Comparison of ENCODE assay signal across 12 cellular contexts in the genomic region with DNA sequence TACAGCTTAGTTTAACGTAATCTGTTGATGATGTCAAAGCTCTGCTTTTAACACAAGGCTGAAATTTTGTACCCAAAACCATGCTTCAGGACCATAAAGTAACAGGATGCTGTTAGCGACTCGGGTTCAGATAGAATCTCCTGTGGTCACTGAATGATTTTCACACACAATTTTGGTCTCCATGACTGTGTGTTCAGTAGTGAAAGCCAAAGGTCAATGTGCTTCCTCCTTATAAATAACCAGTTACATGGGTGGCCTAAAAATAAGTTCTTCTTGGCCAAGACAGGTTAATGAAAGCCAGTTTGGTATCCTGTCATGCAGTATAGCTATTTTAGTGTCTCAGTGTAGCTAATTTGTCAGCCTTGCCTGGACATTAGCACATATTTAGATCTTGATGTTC. TPM values are rescaled to one million over a fixed set of nuclear protein-coding genes. Genes with fewer than 3 reads are reported as not detected.
DNase-seq lines count a peak whose midpoint lies in the region; ATAC-seq, FAIRE-seq and TF ChIP-seq lines count a peak whose summit lies in the region.
"Had no signal": no experiment of that assay in that cellular context is flagged by ENCODE, and none has a peak within 500 bp of the region (broad histone marks: within the 10 kb centered on the region; RNA-seq: fewer than 3 reads in every experiment).

No MANE protein-coding gene starts in this region.

- in situ Hi-C loops in ACHN (cut with HindIII; ENCODE audit: low pct_ligation_motif_present, low pct_unique_long_range_greater_than_20kb, low sequenced_read_pairs), result no loop called here

- TF ChIP-seq EP300 in A549 (IDR thresholded peaks at IDR 0.05), result no peak

- no peak for TF ChIP-seq POLR2A in A549 (IDR thresholded peaks at IDR 0.05; ENCODE audit: low read length)

- WGBS in A549 (ENCODE audit: missing lambda C conversion rate), result 89% methylated on average over 3 of the region's 3 CpGs

- TF ChIP-seq RAD21 in A549 (conservative IDR thresholded peaks at IDR 0.05 in 1 of 2, IDR thresholded peaks at IDR 0.05 in 1 of 2), result no peak

- POLR2A ChIA-PET in A549 (lab: Yijun Ruan, JAX), result no interaction called here

- no peak overlapping the region for H3K4me2 ChIP-seq in A549

- H3K27ac ChIP-seq in A549, result peak overlapping the region; percentile 11 to 48; a peak in 5 of 6 replicates

- TF ChIP-seq CTCF in A549 (IDR thresholded peaks at IDR 0.05), result no peak

- H3K9me3 ChIP-seq in A549, result no peaks in the 10 kb centered on the region
- H3K9me3 ChIP-seq: body of pancreas had no signal

- H3K4me1 ChIP-seq in A549, result peaks cover 25% of the 10 kb centered on the region
- H3K4me1 ChIP-seq: body of pancreas had no signal

- DNase-seq in A549 (ENCODE audit: low read depth in 1 of 2, low spot score in 1 of 2) (no peak), RCC 7860 (ENCODE audit: low spot score) (no peak), ACHN (no peak), SHP77 (lab: John Stamatoyannopoulos, UW) (no peak), SIG-M5 treated with dmso at 0.1 percent for 504 hours (lab: John Stamatoyannopoulos, UW; ENCODE audit: unreplicated experiment) (no peak)
- DNase-seq: activated CD4-positive, alpha-beta T cell treated with anti-CD3 and anti-CD28 coated beads, Interleukin-2, amount 50 U/mL, for 4 hours; body of pancreas; NCI-H187 treated with DMSO at 0.1 percent for 48 hours had no signal

- FAIRE-seq in A549 (lab: Jason Lieb, UNC) (no peak), RCC 7860 (lab: Jason Lieb, UNC) (no peak)
- FAIRE-seq: islet of Langerhans had no signal

- H3K4me3 ChIP-seq in A549, result no peak overlapping the region
- H3K4me3 ChIP-seq: body of pancreas had no signal

- ATAC-seq in A549 (no peak), GM19043 (IDR thresholded peaks at IDR 0.05; ENCODE audit: low read depth, unreplicated experiment) (peak; percentile 99), HG02623 (IDR thresholded peaks at IDR 0.05; ENCODE audit: unreplicated experiment) (peak; percentile 96), HG03442 (IDR thresholded peaks at IDR 0.05; ENCODE audit: unreplicated experiment) (peak; percentile 99)
- ATAC-seq: body of pancreas had no signal

- CTCF ChIA-PET in A549 (lab: Yijun Ruan, JAX), result interaction anchor here (0.7 kb wide), 1 partner anchor 39 kb away, joined by 3 read pairs; no protein-coding TSS in a partner anchor

TF ChIP-seq in A549, 52 proteins besides CTCF, POLR2A, EP300 and RAD21:
- TF ChIP-seq, protein P1, sequence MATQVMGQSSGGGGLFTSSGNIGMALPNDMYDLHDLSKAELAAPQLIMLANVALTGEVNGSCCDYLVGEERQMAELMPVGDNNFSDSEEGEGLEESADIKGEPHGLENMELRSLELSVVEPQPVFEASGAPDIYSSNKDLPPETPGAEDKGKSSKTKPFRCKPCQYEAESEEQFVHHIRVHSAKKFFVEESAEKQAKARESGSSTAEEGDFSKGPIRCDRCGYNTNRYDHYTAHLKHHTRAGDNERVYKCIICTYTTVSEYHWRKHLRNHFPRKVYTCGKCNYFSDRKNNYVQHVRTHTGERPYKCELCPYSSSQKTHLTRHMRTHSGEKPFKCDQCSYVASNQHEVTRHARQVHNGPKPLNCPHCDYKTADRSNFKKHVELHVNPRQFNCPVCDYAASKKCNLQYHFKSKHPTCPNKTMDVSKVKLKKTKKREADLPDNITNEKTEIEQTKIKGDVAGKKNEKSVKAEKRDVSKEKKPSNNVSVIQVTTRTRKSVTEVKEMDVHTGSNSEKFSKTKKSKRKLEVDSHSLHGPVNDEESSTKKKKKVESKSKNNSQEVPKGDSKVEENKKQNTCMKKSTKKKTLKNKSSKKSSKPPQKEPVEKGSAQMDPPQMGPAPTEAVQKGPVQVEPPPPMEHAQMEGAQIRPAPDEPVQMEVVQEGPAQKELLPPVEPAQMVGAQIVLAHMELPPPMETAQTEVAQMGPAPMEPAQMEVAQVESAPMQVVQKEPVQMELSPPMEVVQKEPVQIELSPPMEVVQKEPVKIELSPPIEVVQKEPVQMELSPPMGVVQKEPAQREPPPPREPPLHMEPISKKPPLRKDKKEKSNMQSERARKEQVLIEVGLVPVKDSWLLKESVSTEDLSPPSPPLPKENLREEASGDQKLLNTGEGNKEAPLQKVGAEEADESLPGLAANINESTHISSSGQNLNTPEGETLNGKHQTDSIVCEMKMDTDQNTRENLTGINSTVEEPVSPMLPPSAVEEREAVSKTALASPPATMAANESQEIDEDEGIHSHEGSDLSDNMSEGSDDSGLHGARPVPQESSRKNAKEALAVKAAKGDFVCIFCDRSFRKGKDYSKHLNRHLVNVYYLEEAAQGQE (IDR thresholded peaks at IDR 0.05), result no peak
- TF ChIP-seq, protein P2, sequence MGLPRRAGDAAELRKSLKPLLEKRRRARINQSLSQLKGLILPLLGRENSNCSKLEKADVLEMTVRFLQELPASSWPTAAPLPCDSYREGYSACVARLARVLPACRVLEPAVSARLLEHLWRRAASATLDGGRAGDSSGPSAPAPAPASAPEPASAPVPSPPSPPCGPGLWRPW (IDR thresholded peaks at IDR 0.05), result no peak
- no peak for TF ChIP-seq SREBF2 (IDR thresholded peaks at IDR 0.05)

RNA-seq across cellular contexts. Expression of a gene that starts 19.1 kb away (rescaled TPM):
- polyA plus RNA-seq in A549 (2011; rRNA removed) (220 and 333 TPM in 2 replicates), A549 (2017; fragmentation: RNase III; extraction: RNeasy Plus Mini Kit Qiagen cat#74134 plus additional on column Dnase treatment) (152 to 179 TPM (median 166 TPM) in 3 replicates)
- polyA plus RNA-seq in A549 (2012; cell fraction: cytosol; rRNA removed), result 29.5 and 36.6 TPM in 2 replicates
- 3.5 and 15.9 TPM in 2 replicates for polyA plus RNA-seq in A549 (2012; cell fraction: nucleus; rRNA removed)
- polyA minus RNA-seq in A549 (2011; rRNA and poly(A)+ RNA removed), result 95.2 and 105 TPM in 2 replicates

Comparison
In these comparisons a context has a peak if more than half of its experiments do, and no peak if none do; other contexts are left out.
1. ATAC-seq: peak in GM19043 (single experiment), HG02623 (single experiment) and HG03442 (single experiment); none in A549 (0 of 2).